ENCODE assay signal across 8 cellular contexts in genomic region chr5:87121315-87122170, GRCh38.
A peak's percentile ranks its signal among the peaks of the same experiment; 100 is the strongest.
DNase-seq lines count a peak whose midpoint lies in the region; ATAC-seq and TF ChIP-seq lines count a peak whose summit lies in the region.

No MANE protein-coding gene starts in this region.

- H3K27ac Mint-ChIP-seq in CD14-positive monocyte = peak overlapping the region in 5 of 7 donors; percentile 2 to 77 (median 53)
- H3K27ac Mint-ChIP-seq in central memory CD8-positive, alpha-beta T cell (ENCODE audit: low read depth) = peak overlapping the region; percentile 88
- peak overlapping the region in 5 of 6 donors; percentile 25 to 94 (median 70) for H3K27ac Mint-ChIP-seq in naive B cell

- H3K27me3 Mint-ChIP-seq in CD14-positive monocyte (ENCODE audit: low read depth in 3 of 3) (peaks cover 0 to 2% (median 0%) of the 10 kb centered on the region in 3 donors), naive B cell (no peaks in the 10 kb centered on the region)
- no peaks in the 10 kb centered on the region for H3K27me3 Mint-ChIP-seq in central memory CD8-positive, alpha-beta T cell

- no peaks in the 10 kb centered on the region for H3K9me3 Mint-ChIP-seq in CD14-positive monocyte
- no peaks in the 10 kb centered on the region for H3K9me3 Mint-ChIP-seq in central memory CD8-positive, alpha-beta T cell
- H3K9me3 Mint-ChIP-seq in naive B cell = no peaks in the 10 kb centered on the region

- no peaks in the 10 kb centered on the region for H3K36me3 Mint-ChIP-seq in CD14-positive monocyte
- peaks cover 1% of the 10 kb centered on the region for H3K36me3 Mint-ChIP-seq in central memory CD8-positive, alpha-beta T cell (ENCODE audit: insufficient read depth)
- H3K36me3 Mint-ChIP-seq in naive B cell = no peaks in the 10 kb centered on the region

- DNase-seq in CD14-positive monocyte (ENCODE audit: low spot score) (no peak), SW480 (ENCODE audit: low spot score) (peak; percentile 65), naive B cell (peak; percentile 12), NCI-H1092 (lab: John Stamatoyannopoulos, UW) (no peak), mesenteric fat pad (ENCODE audit: low spot score) (no peak)
- peak in 1 of 2 donors; percentile 12 for DNase-seq in central memory CD8-positive, alpha-beta T cell (ENCODE audit: low spot score in 2 of 2)

- intact Hi-C loops in CD14-positive monocyte (cut with micrococcal nuclease) = no loop called here

- H3K4me1 Mint-ChIP-seq in CD14-positive monocyte (peaks cover 53% of the 10 kb centered on the region), naive B cell (peaks cover 40 to 60% (median 52%) of the 10 kb centered on the region in 3 donors)
- H3K4me1 Mint-ChIP-seq in central memory CD8-positive, alpha-beta T cell = peaks cover 43% of the 10 kb centered on the region

- H3K4me3 Mint-ChIP-seq in CD14-positive monocyte (no peak overlapping the region), naive B cell (peak overlapping the region in 7 of 8 donors; percentile 10 to 90 (median 68))
- peak overlapping the region; percentile 57 for H3K4me3 Mint-ChIP-seq in central memory CD8-positive, alpha-beta T cell

- no peak for TF ChIP-seq CTCF in CD14-positive monocyte (IDR thresholded peaks at IDR 0.05)

- ATAC-seq in GM19397 (IDR thresholded peaks at IDR 0.05; ENCODE audit: unreplicated experiment) (peak; percentile 79), HG03442 (IDR thresholded peaks at IDR 0.05; ENCODE audit: unreplicated experiment) (peak; percentile 73), naive B cell (ENCODE audit: low read depth in 2 of 2) (peak; percentile 68 to 80)
- ATAC-seq in central memory CD8-positive, alpha-beta T cell (replicated peaks; ENCODE audit: extremely low read depth, poor library complexity, severe bottlenecking) = peak; percentile 91

Comparison
In these comparisons a context has a peak if more than half of its experiments do, and no peak if none do; other contexts are left out.
1. DNase-seq: peak in SW480 (single experiment) and naive B cell (single experiment); none in CD14-positive monocyte (single experiment), NCI-H1092 (single experiment) and mesenteric fat pad (single experiment).
2. H3K4me3 Mint-ChIP-seq: peak in central memory CD8-positive, alpha-beta T cell (single experiment) and naive B cell (7 of 8); none in CD14-positive monocyte (0 of 2).
3. Peak in every context shown above with its lines, with median percentiles within 50 percentile points of each other: H3K27ac Mint-ChIP-seq and ATAC-seq.